Comparison of ENCODE assay signal across 13 cellular contexts in the genomic region with DNA sequence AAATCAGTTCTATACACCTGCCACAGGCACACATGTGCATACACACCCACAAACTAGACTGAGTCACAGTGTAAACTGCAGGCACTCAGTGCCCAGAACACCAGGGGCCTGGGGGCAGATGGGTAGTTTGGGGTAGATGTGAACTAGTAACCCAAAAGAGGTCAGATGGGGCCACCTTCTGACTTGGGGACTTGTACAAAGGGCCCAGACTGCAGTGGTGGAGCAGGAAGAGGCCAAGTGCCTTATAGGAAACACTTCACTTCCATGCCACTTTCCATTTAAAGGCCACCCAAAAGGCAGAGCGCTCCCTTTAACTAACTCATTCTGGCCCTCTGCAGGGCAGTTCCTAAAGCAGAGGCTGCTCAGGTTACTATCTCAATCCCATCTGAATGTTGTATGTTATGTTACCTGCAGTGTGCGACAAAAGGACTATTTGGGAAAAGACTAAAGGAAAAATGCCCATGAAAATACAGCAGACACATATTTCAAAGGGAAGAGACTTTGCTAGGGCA.
"Had no signal": no experiment of that assay in that cellular context is flagged by ENCODE, and none has a peak within 500 bp of the region (broad histone marks: within the 10 kb centered on the region; RNA-seq: fewer than 3 reads in every experiment).

No MANE protein-coding gene starts in this region.

- H3K27me3 ChIP-seq: ovary, testis had no signal

- H3K4me3 ChIP-seq: ovary, testis had no signal

- DNase-seq: activated CD4-positive, alpha-beta T cell treated with anti-CD3 and anti-CD28 coated beads, Interleukin-2, amount 50 U/mL, for 4 hours; activated naive CD4-positive, alpha-beta T cell; activated naive CD8-positive, alpha-beta T cell treated with anti-CD3 and anti-CD28 coated beads, Interleukin-2, amount 50 U/mL, for 24 hours; effector CD4-positive, alpha-beta T cell; hypothalamus; mammary epithelial cell; ovary; stimulated activated CD4-positive, alpha-beta T cell treated with anti-CD3 and anti-CD28 coated beads, Interleukin-2, amount 100 ng/mL, for 24 hours; stimulated activated naive CD4-positive, alpha-beta T cell; testis had no signal

- H3K27ac Mint-ChIP-seq: activated naive CD8-positive, alpha-beta T cell treated with anti-CD3 and anti-CD28 coated beads, Interleukin-2, amount 50 U/mL, for 24 hours; natural killer cell treated with Interleukin-12 subunit alpha and Interleukin-12 subunit beta and Interleukin-15 and Interleukin-18, amount 100 ng/mL, for 72 hours had no signal

- H3K4me1 Mint-ChIP-seq: activated naive CD8-positive, alpha-beta T cell treated with anti-CD3 and anti-CD28 coated beads, Interleukin-2, amount 50 U/mL, for 24 hours had no signal

- H3K27ac ChIP-seq: ovary had no signal

- H3K4me3 Mint-ChIP-seq: activated naive CD8-positive, alpha-beta T cell treated with anti-CD3 and anti-CD28 coated beads, Interleukin-2, amount 50 U/mL, for 24 hours; natural killer cell treated with Interleukin-12 subunit alpha and Interleukin-12 subunit beta and Interleukin-15 and Interleukin-18, amount 100 ng/mL, for 72 hours had no signal

- H3K9me3 Mint-ChIP-seq: activated naive CD8-positive, alpha-beta T cell treated with anti-CD3 and anti-CD28 coated beads, Interleukin-2, amount 50 U/mL, for 24 hours; natural killer cell treated with Interleukin-12 subunit alpha and Interleukin-12 subunit beta and Interleukin-15 and Interleukin-18, amount 100 ng/mL, for 72 hours had no signal

- H3K9me3 ChIP-seq: ovary, testis had no signal

- H3K36me3 ChIP-seq: ovary had no signal

- ATAC-seq: activated CD4-positive, CD25-positive, alpha-beta regulatory T cell treated with anti-CD3 and anti-CD28 coated beads, Interleukin-2, amount 50 U/mL, for 24 hours; activated naive CD8-positive, alpha-beta T cell treated with anti-CD3 and anti-CD28 coated beads, Interleukin-2, amount 50 U/mL, for 24 hours; natural killer cell treated with Interleukin-12 subunit alpha and Interleukin-12 subunit beta and Interleukin-15 and Interleukin-18, amount 100 ng/mL, for 72 hours; sciatic nerve had no signal

- H3K27me3 Mint-ChIP-seq: activated naive CD8-positive, alpha-beta T cell treated with anti-CD3 and anti-CD28 coated beads, Interleukin-2, amount 50 U/mL, for 24 hours; natural killer cell treated with Interleukin-12 subunit alpha and Interleukin-12 subunit beta and Interleukin-15 and Interleukin-18, amount 100 ng/mL, for 72 hours had no signal
